8 cellular contexts compared by ENCODE assay signal in genomic region chr7:101941481-101942383, GRCh38.
DNase-seq lines count a peak whose midpoint lies in the region; ATAC-seq and TF ChIP-seq lines count a peak whose summit lies in the region.

No MANE protein-coding gene starts in this region.

- 59 to 67% methylated on average over 4 to 6 of the region's 12 CpGs for WGBS in mesodermal cell (ENCODE audit: insufficient coverage in 2 of 2), 2 experiments

- DNase-seq in ACHN, result peak; percentile 58
- peak; percentile 34 for DNase-seq in dermis blood vessel endothelial cell
- no peak for DNase-seq in NCI-H1930 (lab: John Stamatoyannopoulos, UW)
- DNase-seq in KBM-7, result no peak

- H3K9me3 ChIP-seq in mesodermal cell (ENCODE audit: control insufficient read depth, low read length), result peaks cover 4% of the 10 kb centered on the region

- peaks cover 4% of the 10 kb centered on the region; the same call in 1 of the 2 replicates for H4K20me1 ChIP-seq in KMS-11 (ENCODE audit: insufficient read depth)

- no peaks in the 10 kb centered on the region for H3K36me3 ChIP-seq in KMS-11 (ENCODE audit: insufficient read depth)
- peaks cover 16% of the 10 kb centered on the region for H3K36me3 ChIP-seq in mesodermal cell (ENCODE audit: control insufficient read depth, insufficient read depth, low read length)

- H3K4me1 ChIP-seq in KMS-11 (ENCODE audit: low read depth, poor library complexity, severe bottlenecking) (peaks cover 48% of the 10 kb centered on the region), mesodermal cell (ENCODE audit: control insufficient read depth, insufficient read depth, low read length, poor library complexity, severe bottlenecking) (peaks cover 25% of the 10 kb centered on the region)

- no peaks in the 10 kb centered on the region for H3K27me3 ChIP-seq in KMS-11 (ENCODE audit: insufficient read depth, low read depth)

- H3K9ac ChIP-seq in KMS-11, result peak overlapping the region; percentile 10; the same call in 1 of the 2 replicates

- H3K4me2 ChIP-seq in KMS-11, result peak overlapping the region; percentile 81

- no peak overlapping the region for H2AFZ ChIP-seq in KMS-11 (ENCODE audit: low read depth)

- no peak overlapping the region for H3K4me3 ChIP-seq in KMS-11 (IDR thresholded peaks at IDR 0.05; ENCODE audit: insufficient read depth, low read depth, low read length)
- no peak overlapping the region for H3K4me3 ChIP-seq in mesodermal cell (ENCODE audit: extremely low read depth, insufficient read depth, low read length, poor library complexity, severe bottlenecking)

- peaks cover 6% of the 10 kb centered on the region; the same call in 1 of the 2 replicates for H3K79me2 ChIP-seq in KMS-11 (ENCODE audit: insufficient read depth, low read depth)

- TF ChIP-seq CTCF in KMS-11 (conservative IDR thresholded peaks at IDR 0.05; ENCODE audit: low read depth, low read length), result no peak

- H3K27ac ChIP-seq in KMS-11, result peak overlapping the region; percentile 50
- peak overlapping the region; percentile 92 for H3K27ac ChIP-seq in mesodermal cell (ENCODE audit: low read depth, low read length, severe bottlenecking)

- in situ Hi-C loops in ACHN (cut with HindIII; ENCODE audit: low pct_ligation_motif_present, low pct_unique_long_range_greater_than_20kb, low sequenced_read_pairs) (no loop called here), KBM-7 (cut with MboI; ENCODE audit: low pct_unique_long_range_greater_than_20kb, low sequenced_read_pairs) (no loop called here)

- ATAC-seq in GM21717 (IDR thresholded peaks at IDR 0.05; ENCODE audit: unreplicated experiment) (no peak), HG03108 (IDR thresholded peaks at IDR 0.05; ENCODE audit: unreplicated experiment) (no peak)

Comparison
In these comparisons a context has a peak if more than half of its experiments do, and no peak if none do; other contexts are left out.
1. DNase-seq: peak in ACHN (single experiment) and dermis blood vessel endothelial cell (single experiment); none in NCI-H1930 (0 of 2) and KBM-7 (single experiment).